8 cellular contexts compared by ENCODE assay signal in the genomic region with DNA sequence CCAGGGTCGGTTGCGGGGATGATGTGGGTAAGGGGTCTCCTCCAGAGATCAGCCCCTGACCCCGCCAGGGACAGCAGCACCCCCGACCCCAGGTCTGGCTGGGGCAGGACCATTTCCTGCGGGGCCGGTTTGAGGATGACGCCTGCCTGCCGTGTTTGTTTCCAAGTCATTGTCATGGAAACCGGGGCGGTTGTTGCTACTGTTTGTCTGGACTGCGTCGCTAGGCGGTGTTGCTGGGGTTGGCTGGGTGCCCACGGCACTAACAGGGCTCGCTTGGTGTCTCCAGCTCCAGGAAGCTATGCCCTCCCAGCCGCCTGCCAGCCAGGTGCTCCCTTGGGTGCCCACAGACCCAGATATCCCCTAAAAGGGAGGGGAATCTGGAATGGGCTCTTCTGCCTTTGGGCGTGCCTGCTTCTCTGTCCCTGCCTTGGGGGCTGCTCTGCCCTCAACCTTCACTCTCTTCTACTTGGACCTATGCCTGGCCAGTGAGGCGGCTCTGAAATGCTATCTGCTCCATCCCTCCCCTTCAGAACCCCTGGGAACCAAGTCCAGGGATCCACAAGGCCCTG. TPM values are rescaled to one million over a fixed set of nuclear protein-coding genes. Genes with fewer than 3 reads are reported as not detected.
DNase-seq lines count a peak whose midpoint lies in the region; ATAC-seq and TF ChIP-seq lines count a peak whose summit lies in the region.

No MANE protein-coding gene starts in this region.

- H3K4me1 ChIP-seq in right cardiac atrium (ENCODE audit: control insufficient read depth, insufficient read depth, low read length) (peaks cover 22% of the 10 kb centered on the region), uterus (peaks cover 0 to 54% of the 10 kb centered on the region in 2 donors)

- DNase-seq in ELR (ENCODE audit: low read depth), result peak; percentile 99
- peak; percentile 98 for DNase-seq in NCI-H1694 (lab: John Stamatoyannopoulos, UW)
- DNase-seq in T-helper 2 cell, result peak; percentile 83 to 98 (median 95)
- DNase-seq in anterior cingulate cortex (lab: John Stamatoyannopoulos, UW), result peak in 56 of 58 donors; percentile 17 to 89 (median 73)
- peak; percentile 97 to 98 (median 98) for DNase-seq in right cardiac atrium
- DNase-seq in renal cortical epithelial cell (ENCODE audit: low read depth), result peak; percentile 96
- DNase-seq in uterus, result peak; percentile 94

- H3K27ac ChIP-seq in right cardiac atrium (ENCODE audit: low read length), result peak overlapping the region; percentile 84
- H3K27ac ChIP-seq in uterus, result peak overlapping the region; percentile 75 to 90

- H3K4me3 ChIP-seq in right cardiac atrium (ENCODE audit: low read length) (peak overlapping the region; percentile 5), uterus (peak overlapping the region; percentile 22 to 29)

- TF ChIP-seq CTCF in uterus (IDR thresholded peaks at IDR 0.05), result peak in 1 of 4 experiments; percentile 25

- no peaks in the 10 kb centered on the region for H3K27me3 ChIP-seq in right cardiac atrium (ENCODE audit: control insufficient read depth, insufficient read depth)
- peaks cover 0 to 5% of the 10 kb centered on the region in 2 donors for H3K27me3 ChIP-seq in uterus

- 2% methylated on average over 18 of the region's 18 CpGs for WGBS in right cardiac atrium

- no peaks in the 10 kb centered on the region for H3K36me3 ChIP-seq in uterus

- intact Hi-C loops in right cardiac atrium (cut with DNase I) (loop anchor here in 2 of 4 donors (10.0 kb wide), 2 partner anchors 107 to 277 kb away; no protein-coding TSS in a partner anchor), uterus (cut with DNase I; ENCODE audit: low total_unique reads) (no loop called here)

- ATAC-seq in HG02678 (IDR thresholded peaks at IDR 0.05; ENCODE audit: unreplicated experiment) (peak; percentile 53), right cardiac atrium (peak; percentile 43 to 61)

- H3K9me3 ChIP-seq in right cardiac atrium (ENCODE audit: control insufficient read depth, low read length), result no peaks in the 10 kb centered on the region
- H3K9me3 ChIP-seq in uterus, result no peaks in the 10 kb centered on the region

- TF ChIP-seq POLR2A in uterus (IDR thresholded peaks at IDR 0.05), result peak in 1 of 2 donors; percentile 24

RNA-seq across cellular contexts. Expression of gene CRIP1, which starts 4.7 kb away (rescaled TPM):
- total RNA-seq in right cardiac atrium, result 100 to 1,000 TPM; 161 to 218 (median 192) TPM
- polyA plus RNA-seq in right cardiac atrium, result 243 TPM
- 0.87 and 12.2 TPM in 2 replicates for total RNA-seq in renal cortical epithelial cell
- 10 to 100 TPM in 3 of 4 donors, under 1 TPM in 1; 0.51 to 64.7 (median 34.4) TPM for total RNA-seq in uterus

RNA-seq across cellular contexts. Expression of gene CRIP2, which starts 7.3 kb away (rescaled TPM):
- total RNA-seq in right cardiac atrium (1,000 to 10,000 TPM; 1,091 to 1,370 (median 1,238) TPM), renal cortical epithelial cell (76.6 and 206 TPM in 2 replicates), uterus (100 to 1,000 TPM in 3 of 4 donors, 10 to 100 TPM in 1; 76.1 to 377 (median 163) TPM)
- polyA plus RNA-seq in right cardiac atrium, result 1,790 TPM

RNA-seq across cellular contexts. Expression of gene TEDC1, which starts 9.1 kb away (rescaled TPM):
- total RNA-seq in right cardiac atrium (1 to 10 TPM; 5.2 to 6.9 (median 5.8) TPM), renal cortical epithelial cell (7.2 and 7.6 TPM in 2 replicates), uterus (10 to 100 TPM in 1 of 4 donors, 1 to 10 TPM in 1, under 1 TPM in 1, not detected in 1; 0.51 to 11.0 (median 9.4) TPM)
- polyA plus RNA-seq in right cardiac atrium, result 6.5 TPM

RNA-seq across cellular contexts. Expression of gene TMEM121, which starts 44.4 kb away (rescaled TPM):
- 1 to 10 TPM; 2.8 to 4.4 (median 3.6) TPM for total RNA-seq in right cardiac atrium
- polyA plus RNA-seq in right cardiac atrium, result 2.3 TPM
- 1.7 and 8.4 TPM in 2 replicates for total RNA-seq in renal cortical epithelial cell
- total RNA-seq in uterus, result 10 to 100 TPM in 1 of 4 donors, 1 to 10 TPM in 3; 2.0 to 42.1 (median 7.7) TPM

Comparison
In these comparisons a context has a peak if more than half of its experiments do, and no peak if none do; other contexts are left out.
1. Peak in every context shown above with its lines: DNase-seq, ATAC-seq, H3K4me3 ChIP-seq and H3K27ac ChIP-seq.